ENCODE assay signal across 8 cellular contexts in genomic region chr10:119178371-119179119, GRCh38.
A peak's percentile ranks its signal among the peaks of the same experiment; 100 is the strongest.
DNase-seq lines count a peak whose midpoint lies in the region; ATAC-seq and TF ChIP-seq lines count a peak whose summit lies in the region.

PRDX3 (minus strand) TSS chr10:119178812; CDS start chr10:119178790, 22 bp downstream.

- no peaks in the 10 kb centered on the region for H3K9me3 ChIP-seq in muscle layer of colon (ENCODE audit: low read length)

- no peak; the same call in 1 of the 2 replicates for TF ChIP-seq EP300 in Ishikawa (IDR thresholded peaks at IDR 0.05; ENCODE audit: borderline replicate concordance)

- peak within 1 kb of the TSS; percentile 79 for H3K27ac ChIP-seq in muscle layer of colon (ENCODE audit: low read depth, low read length)

- TF ChIP-seq POLR2A in erythroblast (IDR thresholded peaks at IDR 0.05; ENCODE audit: low read length): peak; percentile 90

- DNase-seq in DMS153 (lab: John Stamatoyannopoulos, UW) (peak; percentile 76), OCI-M2 (lab: John Stamatoyannopoulos, UW; ENCODE audit: unreplicated experiment) (peak; percentile 63), activated T-cell treated with anti-CD3 and anti-CD28 coated beads for 48 hours (ENCODE audit: low read depth) (peak; percentile 96), erythroblast (lab: John Stamatoyannopoulos, UW) (peak; percentile 91 to 95)
- DNase-seq in stimulated activated CD8-positive, alpha-beta memory T cell treated with anti-CD3 and anti-CD28 coated beads, Interleukin-7, amount 100 ng/mL, for 4 hours (ENCODE audit: low read depth in 2 of 2): peak; percentile 84 to 93

- TF ChIP-seq RAD21 in Ishikawa (IDR thresholded peaks at IDR 0.05; ENCODE audit: low read depth): no peak

- H3K4me1 ChIP-seq in muscle layer of colon (ENCODE audit: insufficient read depth, low read length): peaks cover 19% of the 10 kb centered on the region

- H3K4me3 ChIP-seq in muscle layer of colon (ENCODE audit: low read depth in 1 of 2, low read length in 2 of 2): peak within 1 kb of the TSS; percentile 77 to 99

- H3K27me3 ChIP-seq in muscle layer of colon (ENCODE audit: control insufficient read depth in 1 of 2, insufficient read depth in 2 of 2, low read length in 2 of 2): no peaks in the 10 kb centered on the region

- ATAC-seq in GM21529 (IDR thresholded peaks at IDR 0.05; ENCODE audit: unreplicated experiment): peak; percentile 91

- peaks cover 14% of the 10 kb centered on the region for H3K36me3 ChIP-seq in muscle layer of colon (ENCODE audit: insufficient read depth, low read length)

- peak within 1 kb of the TSS; percentile 90 for H3K9ac ChIP-seq in muscle layer of colon (ENCODE audit: low read length)

TF ChIP-seq in Ishikawa, 13 proteins besides CTCF, POLR2A, EP300 and RAD21:
- no peak for TF ChIP-seq REST (IDR thresholded peaks at IDR 0.05; ENCODE audit: low read depth)
- no peak for TF ChIP-seq CEBPB (IDR thresholded peaks at IDR 0.05)
- no peak for TF ChIP-seq CREB1 (IDR thresholded peaks at IDR 0.05; ENCODE audit: low read depth)
- 0 out of 2 replicates have a peak, but pooled peaks have one; percentile 21 for TF ChIP-seq EGR1 (IDR thresholded peaks at IDR 0.05)
- TF ChIP-seq YY1 (IDR thresholded peaks at IDR 0.05; ENCODE audit: low read depth): peak; percentile 97
- TF ChIP-seq MAX (IDR thresholded peaks at IDR 0.05): peak; percentile 60
- TF ChIP-seq TEAD4 (IDR thresholded peaks at IDR 0.05): peak; percentile 20; the same call in 1 of the 2 replicates
- peak; percentile 75 for TF ChIP-seq USF1 (IDR thresholded peaks at IDR 0.05)
- TF ChIP-seq TCF12 (IDR thresholded peaks at IDR 0.05; ENCODE audit: low read depth): peak; percentile 52
- TF ChIP-seq TAF1 (IDR thresholded peaks at IDR 0.05; ENCODE audit: low read depth): peak; percentile 98
- no peak for TF ChIP-seq NFIC (IDR thresholded peaks at IDR 0.05)
- no peak for TF ChIP-seq ZBTB7A (IDR thresholded peaks at IDR 0.05; ENCODE audit: low read depth)

Comparison
In these comparisons a context has a peak if more than half of its experiments do, and no peak if none do; other contexts are left out.
1. Peak in every context shown above with its lines: DNase-seq, ATAC-seq, H3K4me3 ChIP-seq and H3K27ac ChIP-seq.